1 cellular context compared by ENCODE assay signal in the genomic region with DNA sequence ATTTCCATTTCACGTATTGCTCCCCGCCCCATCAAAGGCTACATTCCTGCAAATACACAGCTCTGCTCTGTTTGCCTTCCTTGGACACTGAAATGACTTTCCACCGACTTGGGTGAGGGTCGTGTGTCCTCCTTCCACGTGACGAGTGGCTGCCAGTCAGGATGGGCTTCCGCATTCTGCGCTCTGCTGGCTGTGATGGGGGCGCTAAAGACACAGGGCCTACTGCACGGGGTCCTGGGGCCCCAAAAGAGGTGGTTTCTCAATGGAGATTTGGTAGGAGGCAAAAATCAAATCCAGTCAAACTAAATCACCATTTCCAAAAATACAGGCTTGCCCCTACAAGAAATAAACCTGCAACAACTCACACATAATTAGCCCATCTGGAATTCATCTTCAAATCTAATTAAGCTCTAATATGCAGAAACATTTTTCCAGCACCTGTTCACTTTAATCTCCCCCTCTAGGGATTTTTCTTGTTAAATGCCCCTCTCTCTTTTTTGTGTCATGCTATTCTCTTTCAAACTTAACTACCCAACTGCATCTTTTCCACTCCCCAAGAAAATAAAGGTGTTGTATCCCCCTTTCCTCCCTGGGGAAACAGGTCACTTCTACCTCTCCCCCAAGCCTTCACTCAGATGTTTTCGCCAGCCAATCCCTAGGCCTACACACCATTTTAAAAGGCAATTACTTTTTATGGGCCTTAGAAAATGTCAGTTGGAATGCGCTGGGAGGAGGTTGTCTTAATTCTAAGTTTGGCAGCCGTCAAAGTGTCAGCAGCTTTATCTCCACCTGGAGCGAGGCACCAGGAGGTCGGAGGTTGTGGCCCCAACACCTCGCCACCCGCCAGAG.
TF ChIP-seq lines count a peak whose summit lies in the region.

No MANE protein-coding gene starts in this region.

TF ChIP-seq in GM12878, 131 proteins besides CTCF, POLR2A, EP300 and RAD21:
- TF ChIP-seq TCF7 (IDR thresholded peaks at IDR 0.05; ENCODE audit: borderline replicate concordance) (no peak), HDAC6 (IDR thresholded peaks at IDR 0.05; ENCODE audit: unreplicated experiment) (no peak), KLF5 (IDR thresholded peaks at IDR 0.05; ENCODE audit: partially characterized antibody) (no peak), SMARCA5 (IDR thresholded peaks at IDR 0.05) (no peak), SMC3 (IDR thresholded peaks at IDR 0.05; ENCODE audit: borderline replicate concordance, low read length) (no peak), FOXK2 (IDR thresholded peaks at IDR 0.05) (no peak), NFIC (IDR thresholded peaks at IDR 0.05; ENCODE audit: low read depth, low read length) (no peak), POLR2AphosphoS5 (IDR thresholded peaks at IDR 0.05; ENCODE audit: low read length) (no peak), BCL11A (IDR thresholded peaks at IDR 0.05; ENCODE audit: low read depth, low read length) (no peak), ZNF24 (IDR thresholded peaks at IDR 0.05) (no peak), BACH1 (IDR thresholded peaks at IDR 0.05; ENCODE audit: borderline replicate concordance) (no peak), IRF4 (IDR thresholded peaks at IDR 0.05; ENCODE audit: low read depth, low read length) (no peak), SMAD1 (IDR thresholded peaks at IDR 0.05; ENCODE audit: low read depth, partially characterized antibody) (no peak), SP1 (IDR thresholded peaks at IDR 0.05; ENCODE audit: low read depth, low read length) (no peak), CREB1 (IDR thresholded peaks at IDR 0.05; ENCODE audit: low read depth) (no peak), SUZ12 (IDR thresholded peaks at IDR 0.05; ENCODE audit: unreplicated experiment) (no peak), ZSCAN29 (IDR thresholded peaks at IDR 0.05) (no peak)
- TF ChIP-seq, protein P1, sequence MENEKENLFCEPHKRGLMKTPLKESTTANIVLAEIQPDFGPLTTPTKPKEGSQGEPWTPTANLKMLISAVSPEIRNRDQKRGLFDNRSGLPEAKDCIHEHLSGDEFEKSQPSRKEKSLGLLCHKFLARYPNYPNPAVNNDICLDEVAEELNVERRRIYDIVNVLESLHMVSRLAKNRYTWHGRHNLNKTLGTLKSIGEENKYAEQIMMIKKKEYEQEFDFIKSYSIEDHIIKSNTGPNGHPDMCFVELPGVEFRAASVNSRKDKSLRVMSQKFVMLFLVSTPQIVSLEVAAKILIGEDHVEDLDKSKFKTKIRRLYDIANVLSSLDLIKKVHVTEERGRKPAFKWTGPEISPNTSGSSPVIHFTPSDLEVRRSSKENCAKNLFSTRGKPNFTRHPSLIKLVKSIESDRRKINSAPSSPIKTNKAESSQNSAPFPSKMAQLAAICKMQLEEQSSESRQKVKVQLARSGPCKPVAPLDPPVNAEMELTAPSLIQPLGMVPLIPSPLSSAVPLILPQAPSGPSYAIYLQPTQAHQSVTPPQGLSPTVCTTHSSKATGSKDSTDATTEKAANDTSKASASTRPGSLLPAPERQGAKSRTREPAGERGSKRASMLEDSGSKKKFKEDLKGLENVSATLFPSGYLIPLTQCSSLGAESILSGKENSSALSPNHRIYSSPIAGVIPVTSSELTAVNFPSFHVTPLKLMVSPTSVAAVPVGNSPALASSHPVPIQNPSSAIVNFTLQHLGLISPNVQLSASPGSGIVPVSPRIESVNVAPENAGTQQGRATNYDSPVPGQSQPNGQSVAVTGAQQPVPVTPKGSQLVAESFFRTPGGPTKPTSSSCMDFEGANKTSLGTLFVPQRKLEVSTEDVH (IDR thresholded peaks at IDR 0.05; ENCODE audit: low read depth, partially characterized antibody), result no peak
- TF ChIP-seq, protein P2, sequence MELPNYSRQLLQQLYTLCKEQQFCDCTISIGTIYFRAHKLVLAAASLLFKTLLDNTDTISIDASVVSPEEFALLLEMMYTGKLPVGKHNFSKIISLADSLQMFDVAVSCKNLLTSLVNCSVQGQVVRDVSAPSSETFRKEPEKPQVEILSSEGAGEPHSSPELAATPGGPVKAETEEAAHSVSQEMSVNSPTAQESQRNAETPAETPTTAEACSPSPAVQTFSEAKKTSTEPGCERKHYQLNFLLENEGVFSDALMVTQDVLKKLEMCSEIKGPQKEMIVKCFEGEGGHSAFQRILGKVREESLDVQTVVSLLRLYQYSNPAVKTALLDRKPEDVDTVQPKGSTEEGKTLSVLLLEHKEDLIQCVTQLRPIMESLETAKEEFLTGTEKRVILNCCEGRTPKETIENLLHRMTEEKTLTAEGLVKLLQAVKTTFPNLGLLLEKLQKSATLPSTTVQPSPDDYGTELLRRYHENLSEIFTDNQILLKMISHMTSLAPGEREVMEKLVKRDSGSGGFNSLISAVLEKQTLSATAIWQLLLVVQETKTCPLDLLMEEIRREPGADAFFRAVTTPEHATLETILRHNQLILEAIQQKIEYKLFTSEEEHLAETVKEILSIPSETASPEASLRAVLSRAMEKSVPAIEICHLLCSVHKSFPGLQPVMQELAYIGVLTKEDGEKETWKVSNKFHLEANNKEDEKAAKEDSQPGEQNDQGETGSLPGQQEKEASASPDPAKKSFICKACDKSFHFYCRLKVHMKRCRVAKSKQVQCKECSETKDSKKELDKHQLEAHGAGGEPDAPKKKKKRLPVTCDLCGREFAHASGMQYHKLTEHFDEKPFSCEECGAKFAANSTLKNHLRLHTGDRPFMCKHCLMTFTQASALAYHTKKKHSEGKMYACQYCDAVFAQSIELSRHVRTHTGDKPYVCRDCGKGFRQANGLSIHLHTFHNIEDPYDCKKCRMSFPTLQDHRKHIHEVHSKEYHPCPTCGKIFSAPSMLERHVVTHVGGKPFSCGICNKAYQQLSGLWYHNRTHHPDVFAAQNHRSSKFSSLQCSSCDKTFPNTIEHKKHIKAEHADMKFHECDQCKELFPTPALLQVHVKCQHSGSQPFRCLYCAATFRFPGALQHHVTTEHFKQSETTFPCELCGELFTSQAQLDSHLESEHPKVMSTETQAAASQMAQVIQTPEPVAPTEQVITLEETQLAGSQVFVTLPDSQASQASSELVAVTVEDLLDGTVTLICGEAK (IDR thresholded peaks at IDR 0.05; ENCODE audit: borderline replicate concordance), result no peak
